In the genomic region with DNA sequence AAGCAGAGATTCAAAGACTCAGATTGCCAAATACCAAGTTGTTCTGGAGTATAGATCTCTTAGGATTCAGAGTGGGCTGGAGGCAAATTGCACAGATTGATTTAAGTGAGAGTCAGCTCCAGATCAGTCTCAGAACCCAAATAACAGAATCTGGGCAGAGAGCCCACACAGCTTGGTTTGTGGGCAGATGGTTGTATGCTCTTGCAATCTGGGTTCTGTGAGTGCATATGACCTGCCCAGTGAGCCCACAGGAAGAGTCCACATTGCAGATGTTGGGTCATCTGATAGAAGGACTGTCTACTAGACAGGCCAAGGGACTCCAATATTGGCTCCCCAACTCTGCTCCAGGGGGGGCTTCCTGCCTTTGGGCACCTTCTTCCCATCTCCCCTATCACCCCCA, we compare ENCODE assay signal across 19 cellular contexts.
A peak's percentile ranks its signal among the peaks of the same experiment; 100 is the strongest.
DNase-seq lines count a peak whose midpoint lies in the region; ATAC-seq, FAIRE-seq and TF ChIP-seq lines count a peak whose summit lies in the region.
"Had no signal": no experiment of that assay in that cellular context is flagged by ENCODE, and none has a peak within 500 bp of the region (broad histone marks: within the 10 kb centered on the region; RNA-seq: fewer than 3 reads in every experiment).

No MANE protein-coding gene starts in this region.

- H4K20me1 ChIP-seq in H1 (replicated peaks in 1 of 2; ENCODE audit: control insufficient read depth in 1 of 2, insufficient read depth in 2 of 2, low read length in 2 of 2), result no peaks in the 10 kb centered on the region

- no peak overlapping the region for H2AFZ ChIP-seq in H1 (ENCODE audit: low read length)

- CTCF ChIA-PET in H1 (lab: Charles Lee; ENCODE audit: partially characterized antibody), result interaction anchor here (0.7 to 2.1 kb wide), 5 partner anchors 8 to 348 kb away, joined by 3 to 7 read pairs (median 4); no protein-coding TSS in a partner anchor

- intact Hi-C loops in sciatic nerve (cut with DNase I) (no loop called here), right cardiac atrium (cut with DNase I) (no loop called here)

- H3K27ac ChIP-seq in H1 (ENCODE audit: low read depth, low read length) (no peak overlapping the region), right cardiac atrium (ENCODE audit: low read length) (no peak overlapping the region), caudate nucleus (ENCODE audit: low read depth, low read length) (no peak overlapping the region)
- H3K27ac ChIP-seq: tibial nerve, VCaP had no signal

- TF ChIP-seq CTCF in H1 (IDR thresholded peaks at IDR 0.05; ENCODE audit: control extremely low read depth in 1 of 3, insufficient read depth in 1 of 3, low read depth in 1 of 3, low read length in 3 of 3), result no peak

- H3K9me3 ChIP-seq in H1 (ENCODE audit: insufficient read depth in 2 of 2, low read depth in 1 of 2, low read length in 1 of 2) (no peaks in the 10 kb centered on the region), right cardiac atrium (ENCODE audit: control insufficient read depth, low read length) (no peaks in the 10 kb centered on the region)
- H3K9me3 ChIP-seq: left ventricle myocardium inferior, mucosa of descending colon, tibial nerve had no signal

- no peaks in the 10 kb centered on the region; a peak in 1 of 7 replicates for H3K27me3 ChIP-seq in H1 (replicated peaks in 1 of 4; ENCODE audit: control insufficient read depth in 3 of 4, extremely low read depth in 1 of 4, insufficient read depth in 3 of 4, low read length in 3 of 4)
- no peaks in the 10 kb centered on the region for H3K27me3 ChIP-seq in right cardiac atrium (ENCODE audit: control insufficient read depth, insufficient read depth)
- H3K27me3 ChIP-seq: tibial nerve had no signal

- H2AK5ac ChIP-seq in H1 (ENCODE audit: low read depth, low read length), result peak overlapping the region; percentile 67; the same call in 1 of the 2 replicates

- TF ChIP-seq EP300 in H1 (IDR thresholded peaks at IDR 0.05; ENCODE audit: borderline replicate concordance in 1 of 2, low read depth in 2 of 2, low read length in 2 of 2), result no peak

- peak; percentile 10 for DNase-seq in G401 (ENCODE audit: low spot score)
- peak; percentile 23 for DNase-seq in NCI-H69 (lab: John Stamatoyannopoulos, UW)
- peak in 1 of 2 experiments; percentile 34 for DNase-seq in H1 (ENCODE audit: low read depth in 1 of 2, low spot score in 2 of 2)
- no peak for DNase-seq in sciatic nerve (ENCODE audit: low spot score)
- no peak for DNase-seq in right cardiac atrium
- DNase-seq in caudate nucleus (lab: John Stamatoyannopoulos, UW), result no peak
- DNase-seq: activated CD4-positive, alpha-beta T cell treated with anti-CD3 and anti-CD28 coated beads, Interleukin-2, amount 50 U/mL, for 4 hours; activated effector memory CD4-positive, alpha-beta T cell treated with Interleukin-2 at 50 U/mL for 16 hours; COR-L47; erythroblast; left ventricle myocardium inferior; mucosa of descending colon; small intestine; stimulated activated naive CD8-positive, alpha-beta T cell treated with anti-CD3 and anti-CD28 coated beads, Interleukin-15, Interleukin-2, amounts not matched to agents 100 U/mL and 50 U/mL, for 24 hours had no signal

- no peak for TF ChIP-seq POLR2A in H1 (IDR thresholded peaks at IDR 0.05; ENCODE audit: control extremely low read depth in 1 of 2, low read depth in 2 of 2, low read length in 2 of 2)

- no peaks in the 10 kb centered on the region for H3K79me1 ChIP-seq in H1 (ENCODE audit: low read depth, low read length)

- no peak for TF ChIP-seq RAD21 in H1 (IDR thresholded peaks at IDR 0.05 in 1 of 2, conservative IDR thresholded peaks at IDR 0.05 in 1 of 2; ENCODE audit: low read depth in 2 of 2, low read length in 2 of 2)

- no peak overlapping the region for H4K5ac ChIP-seq in H1 (ENCODE audit: insufficient read length, low read depth, low read length)

- in situ Hi-C loops in G401 (cut with HindIII; ENCODE audit: low sequenced_read_pairs), result no loop called here

- no peak overlapping the region for H3K18ac ChIP-seq in H1 (ENCODE audit: extremely low read depth, low read length)

- H4K91ac ChIP-seq in H1 (replicated peaks; ENCODE audit: insufficient read length, low read length), result no peak overlapping the region

- no peak overlapping the region for H2BK12ac ChIP-seq in H1 (ENCODE audit: low read depth, low read length)

- H2BK15ac ChIP-seq in H1 (ENCODE audit: low read length), result no peak overlapping the region

- no peak for FAIRE-seq in H1 (lab: Jason Lieb, UNC)
- FAIRE-seq: GM18507, small intestine had no signal

- H2BK120ac ChIP-seq in H1 (replicated peaks; ENCODE audit: low read depth, low read length), result no peak overlapping the region

- no peak overlapping the region for H3K56ac ChIP-seq in H1 (replicated peaks; ENCODE audit: insufficient read length, low read depth, low read length)

- no peak overlapping the region for H2BK5ac ChIP-seq in H1 (ENCODE audit: low read depth, low read length)

- no peak overlapping the region for H3K4me2 ChIP-seq in H1 (ENCODE audit: insufficient read depth in 1 of 2, low read depth in 2 of 2, low read length in 2 of 2)

- H3K36me3 ChIP-seq in H1 (ENCODE audit: control insufficient read depth in 2 of 4, insufficient read depth in 4 of 4, low read length in 3 of 4), result no peaks in the 10 kb centered on the region
- H3K36me3 ChIP-seq: left ventricle myocardium inferior, tibial nerve had no signal

- H3K14ac ChIP-seq in H1 (ENCODE audit: insufficient read length), result no peak overlapping the region

- H3K4me1 ChIP-seq in H1 (replicated peaks in 1 of 4; ENCODE audit: control insufficient read depth in 3 of 4, insufficient read depth in 4 of 4, low read length in 3 of 4) (peaks cover 6 to 11% (median 7%) of the 10 kb centered on the region in 4 experiments), right cardiac atrium (ENCODE audit: control insufficient read depth, insufficient read depth, low read length) (peaks cover 16% of the 10 kb centered on the region)

- peak; percentile 25 for ATAC-seq in sciatic nerve
- ATAC-seq in GM21786 (IDR thresholded peaks at IDR 0.05; ENCODE audit: unreplicated experiment), result no peak
- ATAC-seq in right cardiac atrium, result no peak
- no peak for ATAC-seq in HG03469 (IDR thresholded peaks at IDR 0.05; ENCODE audit: unreplicated experiment)
- ATAC-seq: mucosa of descending colon; stimulated activated naive CD8-positive, alpha-beta T cell treated with anti-CD3 and anti-CD28 coated beads, Interleukin-15, Interleukin-2, amounts not matched to agents 100 U/mL and 50 U/mL, for 24 hours had no signal

- H3K4me3 ChIP-seq in H1 (ENCODE audit: extremely low read depth in 1 of 4, insufficient read depth in 2 of 4, low read depth in 3 of 4, low read length in 4 of 4) (no peak overlapping the region), right cardiac atrium (ENCODE audit: low read length) (no peak overlapping the region)
- H3K4me3 ChIP-seq: left ventricle myocardium inferior, mucosa of descending colon, tibial nerve had no signal

- no peak overlapping the region for H3K4ac ChIP-seq in H1 (replicated peaks; ENCODE audit: insufficient read length, low read depth, low read length)

- H3K9ac ChIP-seq in H1 (replicated peaks in 1 of 4; ENCODE audit: extremely low read depth in 1 of 4, low read depth in 3 of 4, low read length in 3 of 4), result no peak overlapping the region

- H3K23ac ChIP-seq in H1 (ENCODE audit: insufficient read length), result no peak overlapping the region

- H3K79me2 ChIP-seq in H1 (ENCODE audit: control insufficient read depth in 1 of 2, insufficient read depth in 2 of 2, low read length in 2 of 2), result no peaks in the 10 kb centered on the region

- no peak overlapping the region for H4K8ac ChIP-seq in H1 (ENCODE audit: extremely low read depth, insufficient read depth, low read length)

- H2BK20ac ChIP-seq in H1 (ENCODE audit: low read length), result no peak overlapping the region

- POLR2A ChIA-PET in H1 (lab: Charles Lee; ENCODE audit: partially characterized antibody), result no interaction called here

- H3K23me2 ChIP-seq in H1 (ENCODE audit: low read depth, low read length), result no peaks in the 10 kb centered on the region; the same call in 1 of the 2 replicates

TF ChIP-seq in H1, 55 proteins besides CTCF, POLR2A, EP300 and RAD21:
- no peak for TF ChIP-seq PHF8 (conservative IDR thresholded peaks at IDR 0.05; ENCODE audit: low read depth, low read length)
- TF ChIP-seq SIRT6 (IDR thresholded peaks at IDR 0.05; ENCODE audit: low read length), result no peak
- no peak for TF ChIP-seq MAFK (IDR thresholded peaks at IDR 0.05; ENCODE audit: low read depth, low read length)
- no peak for TF ChIP-seq SRF (IDR thresholded peaks at IDR 0.05; ENCODE audit: low read depth, low read length)
- TF ChIP-seq, protein P1, sequence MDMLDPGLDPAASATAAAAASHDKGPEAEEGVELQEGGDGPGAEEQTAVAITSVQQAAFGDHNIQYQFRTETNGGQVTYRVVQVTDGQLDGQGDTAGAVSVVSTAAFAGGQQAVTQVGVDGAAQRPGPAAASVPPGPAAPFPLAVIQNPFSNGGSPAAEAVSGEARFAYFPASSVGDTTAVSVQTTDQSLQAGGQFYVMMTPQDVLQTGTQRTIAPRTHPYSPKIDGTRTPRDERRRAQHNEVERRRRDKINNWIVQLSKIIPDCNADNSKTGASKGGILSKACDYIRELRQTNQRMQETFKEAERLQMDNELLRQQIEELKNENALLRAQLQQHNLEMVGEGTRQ (IDR thresholded peaks at IDR 0.05; ENCODE audit: low read length), result no peak
- no peak for TF ChIP-seq SP1 (IDR thresholded peaks at IDR 0.05; ENCODE audit: low read depth, low read length)
- TF ChIP-seq POLR2AphosphoS5 (IDR thresholded peaks at IDR 0.05; ENCODE audit: low read depth, low read length), result no peak
- no peak for TF ChIP-seq KDM1A (IDR thresholded peaks at IDR 0.05; ENCODE audit: borderline replicate concordance, low read length)
- TF ChIP-seq JUN (IDR thresholded peaks at IDR 0.05; ENCODE audit: low read depth, low read length), result no peak
- TF ChIP-seq RFX5 (IDR thresholded peaks at IDR 0.05; ENCODE audit: borderline replicate concordance, low read depth, low read length), result no peak
- no peak for TF ChIP-seq GABPA (IDR thresholded peaks at IDR 0.05; ENCODE audit: borderline replicate concordance, insufficient read depth, low read length)

Comparison
In these comparisons a context has a peak if more than half of its experiments do, and no peak if none do; other contexts are left out.
1. DNase-seq: peak in G401 (single experiment) and NCI-H69 (single experiment); none in sciatic nerve (single experiment), right cardiac atrium (0 of 3) and caudate nucleus (0 of 61).